8 cellular contexts compared by ENCODE assay signal in genomic region chr19:58181902-58182576, GRCh38. TPM values are rescaled to one million over a fixed set of nuclear protein-coding genes. Genes with fewer than 3 reads are reported as not detected.
DNase-seq lines count a peak whose midpoint lies in the region; ATAC-seq and TF ChIP-seq lines count a peak whose summit lies in the region.

No MANE protein-coding gene starts in this region.

- TF ChIP-seq CTCF in Caco-2 (IDR thresholded peaks at IDR 0.05; ENCODE audit: insufficient read depth in 1 of 2, low read depth in 1 of 2, low read length in 1 of 2, severe bottlenecking in 1 of 2, unreplicated experiment in 1 of 2), result peak; percentile 52 to 69
- TF ChIP-seq CTCF in astrocyte of the cerebellum (IDR thresholded peaks at IDR 0.05; ENCODE audit: low read depth, low read length, missing control alignments), result peak; percentile 29

- in situ Hi-C loops in astrocyte of the cerebellum (cut with HindIII; ENCODE audit: low sequenced_read_pairs), result no loop called here

- BruUV-seq in Caco-2 (replicated peaks; lab: Mats Ljungman, UMichigan), result TSS peak; percentile 37

- H3K36me3 Mint-ChIP-seq in Caco-2 (ENCODE audit: insufficient read depth, unreplicated experiment), result peaks cover 79% of the 10 kb centered on the region
- H3K36me3 Mint-ChIP-seq in T-helper 1 cell treated with Interleukin-12 subunit alpha and Interleukin-12 subunit beta and Interleukin-4 antibody, amounts not matched to agents 30 μg/mL and 1 μg/mL, for 36 hours (ENCODE audit: low read depth), result peaks cover 42% of the 10 kb centered on the region

- intact Hi-C loops in Caco-2 (cut with micrococcal nuclease; ENCODE audit: unreplicated experiment), result loop anchor here (2.0 to 5.0 kb wide), 3 partner anchors 47 to 179 kb away; partner anchors contain the start of genes ZNF544, ZNF606 and ZNF8

- H3K27me3 Mint-ChIP-seq in Caco-2 (ENCODE audit: insufficient read depth, unreplicated experiment), result no peaks in the 10 kb centered on the region
- no peaks in the 10 kb centered on the region for H3K27me3 Mint-ChIP-seq in T-helper 1 cell treated with Interleukin-12 subunit alpha and Interleukin-12 subunit beta and Interleukin-4 antibody, amounts not matched to agents 30 μg/mL and 1 μg/mL, for 36 hours (ENCODE audit: low read depth)

- H3K36me3 ChIP-seq in Caco-2 (ENCODE audit: control insufficient read depth, insufficient read depth, low read length) (peaks cover 6% of the 10 kb centered on the region; the same call in 1 of the 2 replicates), HUES64 (ENCODE audit: insufficient read depth, low read length) (peaks cover 23% of the 10 kb centered on the region)

- H3K4me1 Mint-ChIP-seq in Caco-2 (ENCODE audit: low read depth, unreplicated experiment), result no peaks in the 10 kb centered on the region
- H3K4me1 Mint-ChIP-seq in T-helper 1 cell treated with Interleukin-12 subunit alpha and Interleukin-12 subunit beta and Interleukin-4 antibody, amounts not matched to agents 30 μg/mL and 1 μg/mL, for 36 hours (ENCODE audit: low read depth), result peaks cover 12% of the 10 kb centered on the region

- peak overlapping the region; percentile 86 for H3K4me3 Mint-ChIP-seq in Caco-2 (ENCODE audit: unreplicated experiment)
- peak overlapping the region; percentile 93 for H3K4me3 Mint-ChIP-seq in T-helper 1 cell treated with Interleukin-12 subunit alpha and Interleukin-12 subunit beta and Interleukin-4 antibody, amounts not matched to agents 30 μg/mL and 1 μg/mL, for 36 hours

- peak; percentile 69 to 70 for DNase-seq in Caco-2
- DNase-seq in astrocyte of the cerebellum (ENCODE audit: low read depth), result no peak
- peak; percentile 59 for DNase-seq in islet precursor cell
- DNase-seq in stimulated activated CD4-positive, alpha-beta T cell treated with anti-CD3 and anti-CD28 coated beads, Interleukin-2, amount 100 ng/mL, for 4 hours (ENCODE audit: low read depth), result peak; percentile 51

- 69% methylated on average over 4 of the region's 4 CpGs for WGBS in HUES64

- H3K4me3 ChIP-seq in Caco-2 (ENCODE audit: low read depth, low read length) (peak overlapping the region; percentile 72), HUES64 (ENCODE audit: low read length) (peak overlapping the region; percentile 75), astrocyte of the cerebellum (ENCODE audit: low read depth, low read length) (peak overlapping the region; percentile 82)

- peaks cover 25% of the 10 kb centered on the region for H3K9me3 Mint-ChIP-seq in Caco-2 (ENCODE audit: unreplicated experiment)
- peaks cover 64% of the 10 kb centered on the region for H3K9me3 Mint-ChIP-seq in T-helper 1 cell treated with Interleukin-12 subunit alpha and Interleukin-12 subunit beta and Interleukin-4 antibody, amounts not matched to agents 30 μg/mL and 1 μg/mL, for 36 hours

- peaks cover 65% of the 10 kb centered on the region for H3K9me3 ChIP-seq in Caco-2
- peaks cover 58% of the 10 kb centered on the region; the same call in 1 of the 2 replicates for H3K9me3 ChIP-seq in HUES64 (ENCODE audit: insufficient read depth, low read depth, low read length)

- no peak overlapping the region for H3K27ac ChIP-seq in HUES64 (ENCODE audit: low read depth, low read length)

- CTCF ChIA-PET in Caco-2 (lab: Charles Lee), result no interaction called here

- POLR2A ChIA-PET in Caco-2 (lab: Charles Lee), result interaction anchor here (1.7 kb wide), 1 partner anchor 181 kb away, joined by 4 read pairs; the partner anchor contains the start of gene ZNF497

- no peak for ATAC-seq in GM18873 (IDR thresholded peaks at IDR 0.05; ENCODE audit: low FRiP score, unreplicated experiment)
- no peak for ATAC-seq in GM21515 (IDR thresholded peaks at IDR 0.05; ENCODE audit: unreplicated experiment)

- H3K4me1 ChIP-seq in Caco-2 (0 out of 2 replicates have a peak, but pooled peaks cover 3% of the 10 kb centered on the region), HUES64 (ENCODE audit: insufficient read depth, low read length) (no peaks in the 10 kb centered on the region)

- H3K9ac ChIP-seq in HUES64 (ENCODE audit: low read depth, low read length), result no peak overlapping the region

- H3K27me3 ChIP-seq in Caco-2 (replicated peaks; ENCODE audit: control insufficient read depth, insufficient read depth, low read length) (no peaks in the 10 kb centered on the region), HUES64 (ENCODE audit: insufficient read depth, low read length) (no peaks in the 10 kb centered on the region)

- H3K27ac Mint-ChIP-seq in Caco-2 (ENCODE audit: unreplicated experiment), result peak overlapping the region; percentile 95
- H3K27ac Mint-ChIP-seq in T-helper 1 cell treated with Interleukin-12 subunit alpha and Interleukin-12 subunit beta and Interleukin-4 antibody, amounts not matched to agents 30 μg/mL and 1 μg/mL, for 36 hours, result peak overlapping the region; percentile 99

RNA-seq across cellular contexts. Expression of gene ZNF274, which starts 0.8 kb away (rescaled TPM):
- total RNA-seq in Caco-2 (2022), result 19.9 and 21.6 TPM in 2 replicates
- polyA plus RNA-seq in HUES64 (2013, experiment 1 of 2), result 13.5 TPM
- polyA plus RNA-seq in HUES64 (2013, experiment 2 of 2), result 15.8 TPM

RNA-seq across cellular contexts. Expression of gene ZNF329, which starts 31.4 kb away (rescaled TPM):
- 4.4 and 5.4 TPM in 2 replicates for total RNA-seq in Caco-2 (2022)
- polyA plus RNA-seq in HUES64 (2013, experiment 1 of 2), result 6.1 TPM
- 8.6 TPM for polyA plus RNA-seq in HUES64 (2013, experiment 2 of 2)

RNA-seq across cellular contexts. Expression of gene ZNF544, which starts 46.7 kb away (rescaled TPM):
- 48.7 and 53.8 TPM in 2 replicates for total RNA-seq in Caco-2 (2022)
- 50.4 TPM for polyA plus RNA-seq in HUES64 (2013, experiment 1 of 2)
- polyA plus RNA-seq in HUES64 (2013, experiment 2 of 2), result 43.8 TPM
